ENCODE assay signal across 9 cellular contexts in genomic region chr12:13171921-13172859, GRCh38. TPM values are rescaled to one million over a fixed set of nuclear protein-coding genes. Genes with fewer than 3 reads are reported as not detected.
DNase-seq lines count a peak whose midpoint lies in the region; ATAC-seq and TF ChIP-seq lines count a peak whose summit lies in the region.
"Had no signal": no experiment of that assay in that cellular context is flagged by ENCODE, and none has a peak within 500 bp of the region (broad histone marks: within the 10 kb centered on the region; RNA-seq: fewer than 3 reads in every experiment).

No MANE protein-coding gene starts in this region.

- 80% methylated on average over 14 of the region's 14 CpGs for WGBS in right cardiac atrium

- H3K36me3 Mint-ChIP-seq in effector memory CD8-positive, alpha-beta T cell (ENCODE audit: insufficient read depth) = peaks cover 2% of the 10 kb centered on the region

- peak; percentile 59 to 81 for ATAC-seq in right cardiac atrium
- no peak for ATAC-seq in effector memory CD8-positive, alpha-beta T cell (replicated peaks)

- intact Hi-C loops in right cardiac atrium (cut with DNase I) = no loop called here

- TF ChIP-seq CTCF in coronary artery (IDR thresholded peaks at IDR 0.05) = no peak

- peak; percentile 7 for DNase-seq in NCI-H1105 treated with DMSO at 0.1 percent for 48 hours (lab: John Stamatoyannopoulos, UW)
- no peak for DNase-seq in NCI-H1105 (lab: John Stamatoyannopoulos, UW)
- peak; percentile 20 for DNase-seq in NCI-H69 (lab: John Stamatoyannopoulos, UW)
- peak; percentile 57 to 78 (median 72) for DNase-seq in right cardiac atrium
- DNase-seq in coronary artery (ENCODE audit: low spot score) = no peak
- no peak for DNase-seq in effector memory CD8-positive, alpha-beta T cell
- DNase-seq in activated CD4-positive, alpha-beta T cell treated with anti-CD3 and anti-CD28 coated beads for 48 hours = no peak
- DNase-seq: activated naive CD8-positive, alpha-beta T cell treated with anti-CD3 and anti-CD28 coated beads, Interleukin-2, amount 10 ng/mL, durations not matched to agents 7 days and 5 days had no signal

- peaks cover 6% of the 10 kb centered on the region for H3K4me1 ChIP-seq in right cardiac atrium (ENCODE audit: control insufficient read depth, insufficient read depth, low read length)
- peaks cover 13 to 48% (median 45%) of the 10 kb centered on the region in 5 donors for H3K4me1 ChIP-seq in subcutaneous abdominal adipose tissue (ENCODE audit: control insufficient read depth in 5 of 5, insufficient read depth in 5 of 5, low read length in 5 of 5)

- peak overlapping the region in 3 of 5 donors; percentile 7 to 48 (median 36) for H3K9ac ChIP-seq in subcutaneous abdominal adipose tissue (ENCODE audit: low read length in 5 of 5)

- H3K4me3 Mint-ChIP-seq in effector memory CD8-positive, alpha-beta T cell = no peak overlapping the region
- H3K4me3 Mint-ChIP-seq: activated naive CD8-positive, alpha-beta T cell treated with anti-CD3 and anti-CD28 coated beads, Interleukin-2, amount 10 ng/mL, durations not matched to agents 7 days and 5 days had no signal

- H3K27me3 ChIP-seq in right cardiac atrium (ENCODE audit: control insufficient read depth, insufficient read depth) (no peaks in the 10 kb centered on the region), subcutaneous abdominal adipose tissue (ENCODE audit: control insufficient read depth in 5 of 5, insufficient read depth in 4 of 5, low read length in 5 of 5) (peaks cover 0 to 3% (median 0%) of the 10 kb centered on the region in 5 donors)

- H3K4me1 Mint-ChIP-seq in effector memory CD8-positive, alpha-beta T cell (ENCODE audit: low read depth in 2 of 2) = no peaks in the 10 kb centered on the region

- H3K4me3 ChIP-seq in right cardiac atrium (ENCODE audit: low read length) (no peak overlapping the region), subcutaneous abdominal adipose tissue (ENCODE audit: low read depth in 1 of 5, low read length in 5 of 5) (peak overlapping the region in 2 of 5 donors; percentile 3 to 20), coronary artery (no peak overlapping the region)

- peaks cover 39 to 53% of the 10 kb centered on the region in 2 donors for H3K27me3 Mint-ChIP-seq in effector memory CD8-positive, alpha-beta T cell

- no peak overlapping the region for H3K27ac Mint-ChIP-seq in effector memory CD8-positive, alpha-beta T cell
- H3K27ac Mint-ChIP-seq: activated naive CD8-positive, alpha-beta T cell treated with anti-CD3 and anti-CD28 coated beads, Interleukin-2, amount 10 ng/mL, durations not matched to agents 7 days and 5 days had no signal

- H3K27ac ChIP-seq in right cardiac atrium (ENCODE audit: low read length) = no peak overlapping the region
- peak overlapping the region; percentile 88 for H3K27ac ChIP-seq in subcutaneous abdominal adipose tissue (ENCODE audit: low read depth, low read length)
- H3K27ac ChIP-seq in coronary artery = peak overlapping the region in 1 of 2 donors; percentile 75

- H3K36me3 ChIP-seq in subcutaneous abdominal adipose tissue (ENCODE audit: control insufficient read depth in 5 of 5, insufficient read depth in 5 of 5, low read length in 5 of 5) = no peaks in the 10 kb centered on the region

- H3K9me3 ChIP-seq in right cardiac atrium (ENCODE audit: control insufficient read depth, low read length) (no peaks in the 10 kb centered on the region), subcutaneous abdominal adipose tissue (ENCODE audit: control insufficient read depth in 5 of 5, low read length in 5 of 5) (peaks cover 0 to 5% (median 0%) of the 10 kb centered on the region in 5 donors)

- H3K9me3 Mint-ChIP-seq in effector memory CD8-positive, alpha-beta T cell = no peaks in the 10 kb centered on the region

RNA-seq across cellular contexts. Expression of gene EMP1, which starts 24.3 kb away (rescaled TPM):
- 100 to 1,000 TPM; 134 to 401 (median 261) TPM for total RNA-seq in right cardiac atrium
- polyA plus RNA-seq in right cardiac atrium = 33.8 TPM

Comparison
In these comparisons a context has a peak if more than half of its experiments do, and no peak if none do; other contexts are left out.
1. DNase-seq: peak in NCI-H1105 treated with DMSO at 0.1 percent for 48 hours (single experiment), NCI-H69 (single experiment) and right cardiac atrium (3 of 3); none in NCI-H1105 (single experiment), coronary artery (single experiment), effector memory CD8-positive, alpha-beta T cell (0 of 3) and activated CD4-positive, alpha-beta T cell treated with anti-CD3 and anti-CD28 coated beads for 48 hours (single experiment).